ENCODE assay signal across 36 cellular contexts in genomic region chr22:37181681-37182080, GRCh38. TPM values are rescaled to one million over a fixed set of nuclear protein-coding genes. Genes with fewer than 3 reads are reported as not detected.
"Had no signal": no experiment of that assay in that cellular context is flagged by ENCODE, and none has a peak within 500 bp of the region (broad histone marks: within the 10 kb centered on the region; RNA-seq: fewer than 3 reads in every experiment).

No MANE protein-coding gene starts in this region.

- H3K27ac ChIP-seq: adrenal gland, cardiac muscle cell, coronary artery, dorsolateral prefrontal cortex, gastroesophageal sphincter, hepatocyte, pancreas, prostate gland, tibial artery, WERI-Rb-1 had no signal

- H3K27me3 ChIP-seq: adrenal gland, cardiac muscle cell, dorsolateral prefrontal cortex, gastroesophageal sphincter, hepatocyte, pancreas had no signal

- H3K36me3 ChIP-seq: adrenal gland, cardiac muscle cell, pancreas, prostate gland, tibial artery, WERI-Rb-1 had no signal

- H3K27ac Mint-ChIP-seq: activated naive CD4-positive, alpha-beta T cell treated with anti-CD3 and anti-CD28 coated beads, Interleukin-2, amount 50 U/mL, for 24 hours; activated T-helper 1 cell treated with anti-CD3 and anti-CD28 coated beads, Interleukin-12 subunit alpha, Interleukin-12 subunit beta, Interleukin-2, Interleukin-4 antibody, amounts not matched to agents 30 ng/mL and 10 ng/mL and 1 ng/mL, durations not matched to agents 14 hours and 24 hours and 36 hours; stimulated activated memory B cell treated with anti-CD40 and anti-IgM and Interleukin-4, amounts not matched to agents 10 μg/mL and 1 μg/mL and 100 μg/mL, for 72 hours; T-helper 17 cell had no signal

- H3K27me3 Mint-ChIP-seq: activated naive CD4-positive, alpha-beta T cell treated with anti-CD3 and anti-CD28 coated beads, Interleukin-2, amount 50 U/mL, for 24 hours; stimulated activated naive CD8-positive, alpha-beta T cell treated with anti-CD3 and anti-CD28 coated beads, Interleukin-15, amount 100 ng/mL, for 72 hours had no signal

- H3K36me3 Mint-ChIP-seq: brain; stimulated activated memory B cell treated with anti-CD40 and anti-IgM and Interleukin-4, amounts not matched to agents 10 μg/mL and 1 μg/mL and 100 μg/mL, for 72 hours had no signal

- H2AFZ ChIP-seq: hepatocyte had no signal

- H3K4me2 ChIP-seq: hepatocyte had no signal

- H3K4me3 ChIP-seq: adrenal gland, cardiac muscle cell, coronary artery, dorsolateral prefrontal cortex, gastroesophageal sphincter, hepatocyte, pancreas, prostate gland, tibial artery had no signal

- DNase-seq: activated CD4-positive, alpha-beta T cell treated with anti-CD3 and anti-CD28 coated beads, Interleukin-2, amount 50 U/mL, for 1 hour; activated gamma-delta T cell treated with Interleukin-2 at 50 U/mL for 16 hours; activated T-cell treated with anti-CD3 and anti-CD28 coated beads, Interleukin-2, amount 50 U/mL, for 1 hour; adrenal gland; effector memory CD4-positive, alpha-beta T cell; erythroblast; islet precursor cell; left colon; mammary epithelial cell; retina; small intestine; stimulated activated CD4-positive, alpha-beta T cell treated with anti-CD3 and anti-CD28 coated beads, Interleukin-4, amount 100 ng/mL, for 24 hours; stimulated activated naive CD8-positive, alpha-beta T cell treated with anti-CD3 and anti-CD28 coated beads, Interleukin-15, amount 100 ng/mL, for 72 hours; SW 1271; T-helper 17 cell; T1000; tibial artery; WERI-Rb-1 had no signal

- ATAC-seq: activated CD4-positive, CD25-positive, alpha-beta regulatory T cell treated with anti-CD3 and anti-CD28 coated beads, Interleukin-2, amount 50 U/mL, for 24 hours; gastroesophageal sphincter; left colon; pancreas; sciatic nerve; stimulated activated memory B cell treated with anti-CD40 and anti-IgM and Interleukin-4, amounts not matched to agents 10 μg/mL and 1 μg/mL and 100 μg/mL, for 72 hours; stimulated activated naive CD8-positive, alpha-beta T cell treated with anti-CD3 and anti-CD28 coated beads, Interleukin-15, amount 100 ng/mL, for 72 hours; T-helper 17 cell had no signal

- H3K4me3 Mint-ChIP-seq: activated naive CD4-positive, alpha-beta T cell treated with anti-CD3 and anti-CD28 coated beads, Interleukin-2, amount 50 U/mL, for 24 hours; activated T-helper 1 cell treated with anti-CD3 and anti-CD28 coated beads, Interleukin-12 subunit alpha, Interleukin-12 subunit beta, Interleukin-2, Interleukin-4 antibody, amounts not matched to agents 30 ng/mL and 10 ng/mL and 1 ng/mL, durations not matched to agents 14 hours and 24 hours and 36 hours; brain; stimulated activated memory B cell treated with anti-CD40 and anti-IgM and Interleukin-4, amounts not matched to agents 10 μg/mL and 1 μg/mL and 100 μg/mL, for 72 hours; stimulated activated naive CD8-positive, alpha-beta T cell treated with anti-CD3 and anti-CD28 coated beads, Interleukin-15, amount 100 ng/mL, for 72 hours; T-helper 17 cell had no signal

- H3K9me3 Mint-ChIP-seq: activated naive CD4-positive, alpha-beta T cell treated with anti-CD3 and anti-CD28 coated beads, Interleukin-2, amount 50 U/mL, for 24 hours; activated T-helper 1 cell treated with anti-CD3 and anti-CD28 coated beads, Interleukin-12 subunit alpha, Interleukin-12 subunit beta, Interleukin-2, Interleukin-4 antibody, amounts not matched to agents 30 ng/mL and 10 ng/mL and 1 ng/mL, durations not matched to agents 14 hours and 24 hours and 36 hours; stimulated activated memory B cell treated with anti-CD40 and anti-IgM and Interleukin-4, amounts not matched to agents 10 μg/mL and 1 μg/mL and 100 μg/mL, for 72 hours; stimulated activated naive CD8-positive, alpha-beta T cell treated with anti-CD3 and anti-CD28 coated beads, Interleukin-15, amount 100 ng/mL, for 72 hours had no signal

- FAIRE-seq: pancreas, small intestine had no signal

- H3K9me3 ChIP-seq: adrenal gland, gastroesophageal sphincter, pancreas, prostate gland, tibial artery had no signal

RNA-seq across cellular contexts. Expression of gene SSTR3, which starts 30.6 kb away (rescaled TPM):
- total RNA-seq: aorta, fibroblast of villous mesenchyme, gastroesophageal sphincter, mammary epithelial cell, sciatic nerve, urinary bladder had no signal
- polyA plus RNA-seq: aorta, cardiac muscle cell, liver, mammary epithelial cell, neural cell, urinary bladder had no signal

RNA-seq across cellular contexts. Expression of gene IL2RB, which starts 32.0 kb away (rescaled TPM):
- polyA plus RNA-seq: cardiac muscle cell, neural cell had no signal
